In genomic region chr20:57977141-57977540, GRCh38 we compare ENCODE assay signal across 18 cellular contexts.
"Had no signal": no experiment of that assay in that cellular context is flagged by ENCODE, and none has a peak within 500 bp of the region (broad histone marks: within the 10 kb centered on the region; RNA-seq: fewer than 3 reads in every experiment).

No MANE protein-coding gene starts in this region.

- H3K27me3 Mint-ChIP-seq: activated CD4-positive, alpha-beta memory T cell treated with anti-CD3 and anti-CD28 coated beads, Interleukin-2, amount 10 ng/mL, durations not matched to agents 7 days and 5 days; activated CD8-positive, alpha-beta memory T cell treated with anti-CD3 and anti-CD28 coated beads, Interleukin-2, amount 10 ng/mL, durations not matched to agents 7 days and 5 days had no signal

- H3K27ac Mint-ChIP-seq: activated B cell treated with CpG ODN at 0.5 μM for 24 hours; activated CD4-positive, alpha-beta memory T cell treated with anti-CD3 and anti-CD28 coated beads, Interleukin-2, amount 10 ng/mL, durations not matched to agents 7 days and 5 days; activated CD8-positive, alpha-beta memory T cell treated with anti-CD3 and anti-CD28 coated beads, Interleukin-2, amount 10 ng/mL, durations not matched to agents 7 days and 5 days; activated naive CD8-positive, alpha-beta T cell; mesothelial cell of epicardium; neural progenitor cell; T-cell had no signal

- H3K4me1 ChIP-seq: lower lobe of right lung, thyroid gland had no signal

- H3K4me1 Mint-ChIP-seq: activated B cell treated with CpG ODN at 0.5 μM for 24 hours; activated CD4-positive, alpha-beta memory T cell treated with anti-CD3 and anti-CD28 coated beads, Interleukin-2, amount 10 ng/mL, durations not matched to agents 7 days and 5 days; activated CD8-positive, alpha-beta memory T cell treated with anti-CD3 and anti-CD28 coated beads, Interleukin-2, amount 10 ng/mL, durations not matched to agents 7 days and 5 days; T-cell had no signal

- ATAC-seq: activated CD8-positive, alpha-beta memory T cell treated with anti-CD3 and anti-CD28 coated beads, Interleukin-2, amount 10 ng/mL, durations not matched to agents 7 days and 5 days; lower lobe of right lung; SK-N-SH treated with all-trans-retinoic acid at 6 μM for 48 hours; T-cell had no signal

- H3K27ac ChIP-seq: lower lobe of right lung, neural progenitor cell, parathyroid adenoma, thyroid gland had no signal

- H3K9me3 ChIP-seq: lower lobe of right lung, thyroid gland had no signal

- H3K4me3 Mint-ChIP-seq: activated B cell treated with CpG ODN at 0.5 μM for 24 hours; activated CD4-positive, alpha-beta memory T cell treated with anti-CD3 and anti-CD28 coated beads, Interleukin-2, amount 10 ng/mL, durations not matched to agents 7 days and 5 days; activated CD8-positive, alpha-beta memory T cell treated with anti-CD3 and anti-CD28 coated beads, Interleukin-2, amount 10 ng/mL, durations not matched to agents 7 days and 5 days; activated naive CD8-positive, alpha-beta T cell; mesothelial cell of epicardium; T-cell had no signal

- DNase-seq: activated B cell treated with CpG ODN at 0.5 μM for 24 hours; activated CD4-positive, alpha-beta memory T cell treated with anti-CD3 and anti-CD28 coated beads, Interleukin-2, amount 10 ng/mL, durations not matched to agents 7 days and 5 days; activated CD4-positive, alpha-beta T cell treated with anti-CD3 and anti-CD28 coated beads for 48 hours; activated CD8-positive, alpha-beta memory T cell treated with anti-CD3 and anti-CD28 coated beads, Interleukin-2, amount 10 ng/mL, durations not matched to agents 7 days and 5 days; caudate nucleus; cortex of kidney; erythroblast; head of caudate nucleus; lower lobe of right lung; stimulated activated CD4-positive, alpha-beta T cell treated with anti-CD3 and anti-CD28 coated beads, Interleukin-2, amount 100 ng/mL, for 24 hours; stimulated activated naive CD4-positive, alpha-beta T cell treated with Interleukin-2 at 50 U/mL for 16 hours; T-cell had no signal

- H3K36me3 ChIP-seq: lower lobe of right lung, neural progenitor cell, thyroid gland had no signal

- H3K36me3 Mint-ChIP-seq: activated CD8-positive, alpha-beta memory T cell treated with anti-CD3 and anti-CD28 coated beads, Interleukin-2, amount 10 ng/mL, durations not matched to agents 7 days and 5 days; activated naive CD8-positive, alpha-beta T cell; mesothelial cell of epicardium; T-cell had no signal

- H3K4me3 ChIP-seq: lower lobe of right lung, neural progenitor cell, thyroid gland had no signal

- H3K27me3 ChIP-seq: neural progenitor cell, thyroid gland had no signal
